20 cellular contexts compared by ENCODE assay signal in genomic region chr12:111151441-111151840, GRCh38.
A peak's percentile ranks its signal among the peaks of the same experiment; 100 is the strongest.
DNase-seq lines count a peak whose midpoint lies in the region; ATAC-seq and TF ChIP-seq lines count a peak whose summit lies in the region.
"Had no signal": no experiment of that assay in that cellular context is flagged by ENCODE, and none has a peak within 500 bp of the region (broad histone marks: within the 10 kb centered on the region; RNA-seq: fewer than 3 reads in every experiment).

No MANE protein-coding gene starts in this region.

- no peak for TF ChIP-seq CTCF in H9 (conservative IDR thresholded peaks at IDR 0.05)
- TF ChIP-seq CTCF in neural cell (IDR thresholded peaks at IDR 0.05; ENCODE audit: poor library complexity, severe bottlenecking), result no peak
- TF ChIP-seq CTCF in ascending aorta (IDR thresholded peaks at IDR 0.05), result no peak

- no peak overlapping the region for H4K5ac ChIP-seq in H9 (ENCODE audit: insufficient read length, low read depth, low read length)

- no peak overlapping the region for H2BK15ac ChIP-seq in H9 (ENCODE audit: low read depth, low read length)

- peaks cover 7% of the 10 kb centered on the region for H3K27me3 Mint-ChIP-seq in H9 (ENCODE audit: low read depth)
- peaks cover 9% of the 10 kb centered on the region for H3K27me3 Mint-ChIP-seq in dendritic cell treated with granulocyte-macrophage colony-stimulating factor and Interleukin-4, amounts not matched to agents 40 ng/mL and 50 ng/mL, for 4 days

- no peak overlapping the region for H3K27ac ChIP-seq in H9 (ENCODE audit: insufficient read length, low read depth, low read length)
- H3K27ac ChIP-seq in neural cell (ENCODE audit: low read length), result peak overlapping the region; percentile 56
- no peak overlapping the region for H3K27ac ChIP-seq in ascending aorta
- H3K27ac ChIP-seq: 22Rv1, BLaER1, C4-2B had no signal

- TF ChIP-seq RAD21 in neural cell (conservative IDR thresholded peaks at IDR 0.05), result no peak

- ATAC-seq in HG03097 (IDR thresholded peaks at IDR 0.05; ENCODE audit: low FRiP score, unreplicated experiment) (no peak), GM21576 (IDR thresholded peaks at IDR 0.05; ENCODE audit: unreplicated experiment) (no peak)
- ATAC-seq: CD8-positive, alpha-beta T cell; GM23338 had no signal

- H3K4ac ChIP-seq in H9 (ENCODE audit: low read depth, low read length), result no peak overlapping the region

- H3K4me3 Mint-ChIP-seq in H9, result no peak overlapping the region
- H3K4me3 Mint-ChIP-seq in dendritic cell treated with granulocyte-macrophage colony-stimulating factor and Interleukin-4, amounts not matched to agents 40 ng/mL and 50 ng/mL, for 4 days, result no peak overlapping the region
- H3K4me3 Mint-ChIP-seq: B cell; CD4-positive, CD25-positive, alpha-beta regulatory T cell; CD8-positive, alpha-beta T cell; GM23338; HFFc6 had no signal

- H3K9me3 ChIP-seq in H9 (ENCODE audit: control insufficient read depth, low read depth, low read length) (no peaks in the 10 kb centered on the region), neural cell (ENCODE audit: low read length) (no peaks in the 10 kb centered on the region), ascending aorta (no peaks in the 10 kb centered on the region)
- H3K9me3 ChIP-seq: BLaER1, Caco-2, HAP-1 had no signal

- no peak overlapping the region for H3K4me2 ChIP-seq in H9 (ENCODE audit: insufficient read depth, insufficient read length, low read length)
- H3K4me2 ChIP-seq in neural cell (ENCODE audit: low read length), result no peak overlapping the region
- H3K4me2 ChIP-seq: BLaER1, GM23338 had no signal

- H3K4me1 Mint-ChIP-seq in H9, result peaks cover 16 to 28% of the 10 kb centered on the region in 2 experiments
- peaks cover 20% of the 10 kb centered on the region for H3K4me1 Mint-ChIP-seq in dendritic cell treated with granulocyte-macrophage colony-stimulating factor and Interleukin-4, amounts not matched to agents 40 ng/mL and 50 ng/mL, for 4 days (ENCODE audit: low read depth)
- H3K4me1 Mint-ChIP-seq: B cell had no signal

- H3K36me3 Mint-ChIP-seq in H9 (ENCODE audit: insufficient read depth in 1 of 3, low read depth in 3 of 3), result no peaks in the 10 kb centered on the region; a peak in 2 of 7 replicates
- no peaks in the 10 kb centered on the region for H3K36me3 Mint-ChIP-seq in dendritic cell treated with granulocyte-macrophage colony-stimulating factor and Interleukin-4, amounts not matched to agents 40 ng/mL and 50 ng/mL, for 4 days (ENCODE audit: low read depth)
- H3K36me3 Mint-ChIP-seq: CD8-positive, alpha-beta T cell had no signal

- H3K79me2 ChIP-seq in H9 (ENCODE audit: insufficient read depth, low read length), result no peaks in the 10 kb centered on the region
- H3K79me2 ChIP-seq in neural cell (replicated peaks; ENCODE audit: insufficient read depth, low read length), result no peaks in the 10 kb centered on the region

- H3K4me1 ChIP-seq in H9 (ENCODE audit: insufficient read depth, low read length) (peaks cover 5% of the 10 kb centered on the region; the same call in 1 of the 2 replicates), ascending aorta (no peaks in the 10 kb centered on the region)
- H3K4me1 ChIP-seq: Caco-2, HAP-1 had no signal

- H3F3A ChIP-seq in neural cell (ENCODE audit: insufficient read depth, low read length, poor library complexity, severe bottlenecking), result no peaks in the 10 kb centered on the region

- no peaks in the 10 kb centered on the region for H3K9me2 ChIP-seq in neural cell (ENCODE audit: insufficient read depth, low read length)

- H3K36me3 ChIP-seq in neural cell (ENCODE audit: insufficient read depth, low read length) (no peaks in the 10 kb centered on the region), ascending aorta (no peaks in the 10 kb centered on the region)
- H3K36me3 ChIP-seq: BLaER1, HAP-1 had no signal

- peak overlapping the region; percentile 61; the same call in 1 of the 2 replicates for H3K14ac ChIP-seq in H9 (ENCODE audit: insufficient read depth, low read length)

- intact Hi-C loops in dendritic cell treated with granulocyte-macrophage colony-stimulating factor and Interleukin-4, amounts not matched to agents 40 ng/mL and 50 ng/mL, for 4 days (cut with micrococcal nuclease), result no loop called here
- intact Hi-C loops in ascending aorta (cut with DNase I), result no loop called here

- no peak overlapping the region for H3K9ac ChIP-seq in H9 (ENCODE audit: extremely low read depth, insufficient read length, low read length)
- peak overlapping the region; percentile 15 for H3K9ac ChIP-seq in neural cell (ENCODE audit: low read length)
- H3K9ac ChIP-seq: BLaER1 had no signal

- no peak overlapping the region for H2AK5ac ChIP-seq in H9 (ENCODE audit: insufficient read length, low read length)

- H3K27me3 ChIP-seq in H9 (ENCODE audit: insufficient read depth, low read length), result no peaks in the 10 kb centered on the region
- H3K27me3 ChIP-seq in neural cell (ENCODE audit: insufficient read depth, low read depth, low read length), result no peaks in the 10 kb centered on the region
- H3K27me3 ChIP-seq in ascending aorta, result no peaks in the 10 kb centered on the region
- H3K27me3 ChIP-seq: BLaER1 had no signal

- no peaks in the 10 kb centered on the region; a peak in 1 of 5 replicates for H3K9me3 Mint-ChIP-seq in H9
- no peaks in the 10 kb centered on the region for H3K9me3 Mint-ChIP-seq in dendritic cell treated with granulocyte-macrophage colony-stimulating factor and Interleukin-4, amounts not matched to agents 40 ng/mL and 50 ng/mL, for 4 days
- H3K9me3 Mint-ChIP-seq: CD8-positive, alpha-beta T cell; GM23338; HFFc6 had no signal

- H4K20me1 ChIP-seq in H9 (ENCODE audit: control insufficient read depth, insufficient read depth, insufficient read length) (no peaks in the 10 kb centered on the region), neural cell (ENCODE audit: insufficient read depth) (no peaks in the 10 kb centered on the region)
- H4K20me1 ChIP-seq: BLaER1 had no signal

- H3K27ac Mint-ChIP-seq in H9, result no peak overlapping the region; a peak in 1 of 7 replicates
- H3K27ac Mint-ChIP-seq in dendritic cell treated with granulocyte-macrophage colony-stimulating factor and Interleukin-4, amounts not matched to agents 40 ng/mL and 50 ng/mL, for 4 days, result peak overlapping the region; percentile 41
- H3K27ac Mint-ChIP-seq: B cell; CD4-positive, CD25-positive, alpha-beta regulatory T cell; CD8-positive, alpha-beta T cell; GM23338; HFFc6 had no signal

- no peak for DNase-seq in H9
- DNase-seq in retina, result peak; percentile 42
- no peak for DNase-seq in islet precursor cell
- no peak for DNase-seq in ascending aorta (ENCODE audit: low spot score in 2 of 2)
- DNase-seq: Caco-2; CD4-positive, CD25-positive, alpha-beta regulatory T cell; CD8-positive, alpha-beta T cell; DMS153; DND-41; HFFc6 had no signal

- no peak overlapping the region for H3T11ph ChIP-seq in H9 (ENCODE audit: low read length)

- H4K8ac ChIP-seq in H9 (replicated peaks; ENCODE audit: insufficient read length, low read depth, low read length), result no peak overlapping the region

- no peak overlapping the region for H2BK5ac ChIP-seq in H9 (ENCODE audit: insufficient read length, low read length)

- H2AFZ ChIP-seq in H9 (ENCODE audit: low read length) (no peak overlapping the region), neural cell (ENCODE audit: low read depth, low read length) (no peak overlapping the region)
- H2AFZ ChIP-seq: GM23338 had no signal

- no peak overlapping the region for H3K18ac ChIP-seq in H9 (ENCODE audit: insufficient read length, low read depth, low read length)

- no peak overlapping the region for H2BK20ac ChIP-seq in H9 (ENCODE audit: low read depth, low read length, poor library complexity, severe bottlenecking)

- H3K4me3 ChIP-seq in neural cell (ENCODE audit: low read length) (no peak overlapping the region), ascending aorta (no peak overlapping the region)
- H3K4me3 ChIP-seq: BLaER1, GM23338, HAP-1 had no signal

- no peak overlapping the region for H2BK120ac ChIP-seq in H9 (ENCODE audit: low read depth, low read length, poor library complexity, severe bottlenecking)

- H4K91ac ChIP-seq in H9 (ENCODE audit: insufficient read length, low read depth, low read length), result no peak overlapping the region

- no peak for TF ChIP-seq EP300 in neural cell (conservative IDR thresholded peaks at IDR 0.05; ENCODE audit: poor library complexity, severe bottlenecking)

- no CpG with 5 or more reads among the region's 14 CpGs for WGBS in H9 (ENCODE audit: extremely low coverage, insufficient read length, low lambda C conversion rate)

- no peak overlapping the region for H2BK12ac ChIP-seq in H9 (ENCODE audit: insufficient read length, low read depth, low read length)

- H3K23me2 ChIP-seq in H9 (ENCODE audit: insufficient read length, low read depth, low read length, poor library complexity, severe bottlenecking), result no peaks in the 10 kb centered on the region

- no peaks in the 10 kb centered on the region for H3K79me1 ChIP-seq in H9 (ENCODE audit: insufficient read depth, low read depth, low read length, poor library complexity, severe bottlenecking)

- H3K23ac ChIP-seq in H9 (ENCODE audit: insufficient read length, low read depth, low read length), result no peak overlapping the region

- H3K56ac ChIP-seq in H9 (ENCODE audit: insufficient read length, low read depth, low read length), result no peak overlapping the region

TF ChIP-seq in neural cell, 6 proteins besides CTCF, POLR2A, EP300 and RAD21:
- TF ChIP-seq EZH2 (IDR thresholded peaks at IDR 0.05; ENCODE audit: borderline replicate concordance, insufficient read depth, low read length, poor library complexity, severe bottlenecking) (no peak), MXI1 (conservative IDR thresholded peaks at IDR 0.05; ENCODE audit: poor library complexity, severe bottlenecking) (no peak), TAF1 (IDR thresholded peaks at IDR 0.05; ENCODE audit: low read depth) (no peak)
